8 cellular contexts compared by ENCODE assay signal in the genomic region with DNA sequence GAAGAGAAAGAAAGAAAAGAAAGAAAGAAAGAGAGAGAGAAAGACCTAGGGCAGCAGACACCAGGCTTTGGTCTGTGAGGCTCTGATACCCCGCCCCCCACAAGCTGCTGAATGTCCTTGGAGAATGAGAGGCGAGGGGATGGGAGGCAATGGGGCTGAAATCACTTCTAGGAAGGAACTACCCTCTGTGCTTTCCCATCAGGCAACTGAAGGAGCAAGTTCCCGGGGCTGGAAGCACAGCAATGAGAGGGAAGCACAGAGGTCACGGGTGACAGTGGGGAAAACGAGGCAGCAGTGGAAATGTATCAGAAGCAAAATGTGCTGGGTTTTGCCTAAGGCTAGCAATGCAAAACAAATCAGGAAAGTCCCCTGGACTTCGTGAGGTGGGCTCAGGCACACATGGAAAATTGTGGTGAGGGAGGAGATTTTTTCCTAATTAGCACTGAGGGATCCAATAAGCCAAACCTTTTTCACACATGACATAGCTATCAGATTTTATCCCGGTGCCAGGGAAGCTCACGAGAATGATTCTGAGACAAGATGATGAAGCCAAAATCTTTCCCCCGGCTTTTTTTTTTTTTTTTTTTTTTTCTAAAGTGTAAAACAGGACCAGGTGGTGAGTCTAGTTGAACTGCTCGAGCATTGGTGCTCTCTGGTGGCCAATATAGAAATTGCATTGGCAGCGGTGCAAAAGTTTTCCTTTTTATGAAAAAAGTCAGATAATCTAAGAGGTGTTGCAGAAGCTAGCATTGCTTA. TPM values are rescaled to one million over a fixed set of nuclear protein-coding genes. Genes with fewer than 3 reads are reported as not detected.
DNase-seq lines count a peak whose midpoint lies in the region; ATAC-seq and TF ChIP-seq lines count a peak whose summit lies in the region.

No MANE protein-coding gene starts in this region.

- H3K27ac ChIP-seq in right cardiac atrium (ENCODE audit: low read length) = no peak overlapping the region

- no peaks in the 10 kb centered on the region for H3K4me1 ChIP-seq in Loucy (ENCODE audit: insufficient read depth, low read length, poor library complexity, severe bottlenecking)
- H3K4me1 ChIP-seq in right cardiac atrium (ENCODE audit: control insufficient read depth, insufficient read depth, low read length) = no peaks in the 10 kb centered on the region

- TF ChIP-seq CTCF in Loucy (conservative IDR thresholded peaks at IDR 0.05; ENCODE audit: low read length) = peak; percentile 88

- H3K4me2 ChIP-seq in Loucy (ENCODE audit: low read depth, low read length, poor library complexity, severe bottlenecking) = no peak overlapping the region

- peak; percentile 85 for DNase-seq in ELR (ENCODE audit: low read depth)
- peak; percentile 56 for DNase-seq in T follicular helper cell (ENCODE audit: low read depth)
- DNase-seq in amniotic epithelial cell (ENCODE audit: low read depth) = peak; percentile 67
- DNase-seq in right cardiac atrium = peak; percentile 31 to 72 (median 70)
- peak; percentile 79 for DNase-seq in sciatic nerve (ENCODE audit: low spot score)

- intact Hi-C loops in right cardiac atrium (cut with DNase I) = loop anchor here (1.0 to 10.0 kb wide), 5 partner anchors 80 to 248 kb away; a partner anchor contains a TSS
- intact Hi-C loops in sciatic nerve (cut with DNase I) = loop anchor here (5.0 kb wide), 1 partner anchor 247 kb away; no protein-coding TSS in a partner anchor

- H3K4me3 ChIP-seq in Loucy (ENCODE audit: low read length, poor library complexity, severe bottlenecking) (no peak overlapping the region), right cardiac atrium (ENCODE audit: low read length) (no peak overlapping the region)

- no peaks in the 10 kb centered on the region for H3K36me3 ChIP-seq in Loucy (ENCODE audit: insufficient read depth, low read length)

- 21% methylated on average over 11 of the region's 11 CpGs for WGBS in right cardiac atrium

- no peaks in the 10 kb centered on the region for H3K27me3 ChIP-seq in Loucy (ENCODE audit: insufficient read depth, low read length, poor library complexity, severe bottlenecking)
- H3K27me3 ChIP-seq in right cardiac atrium (ENCODE audit: control insufficient read depth, insufficient read depth) = no peaks in the 10 kb centered on the region

- ATAC-seq in right cardiac atrium (peak; percentile 27 to 51), sciatic nerve (peak; percentile 82), HG03280 (IDR thresholded peaks at IDR 0.05; ENCODE audit: unreplicated experiment) (no peak), HG02852 (IDR thresholded peaks at IDR 0.05; ENCODE audit: unreplicated experiment) (no peak)

- no peaks in the 10 kb centered on the region for H3K9me2 ChIP-seq in Loucy (replicated peaks; ENCODE audit: low read depth, low read length)

- peaks cover 1% of the 10 kb centered on the region; the same call in 1 of the 2 replicates for H3K9me3 ChIP-seq in Loucy (ENCODE audit: insufficient read depth, low read depth, low read length)
- no peaks in the 10 kb centered on the region for H3K9me3 ChIP-seq in right cardiac atrium (ENCODE audit: control insufficient read depth, low read length)

- H3F3A ChIP-seq in Loucy (ENCODE audit: low read depth) = no peaks in the 10 kb centered on the region

- no peaks in the 10 kb centered on the region for H3K79me2 ChIP-seq in Loucy (ENCODE audit: insufficient read depth, low read length)

- no peaks in the 10 kb centered on the region for H4K20me1 ChIP-seq in Loucy (ENCODE audit: insufficient read depth, low read length, poor library complexity, severe bottlenecking)

- H2AFZ ChIP-seq in Loucy (ENCODE audit: low read length) = peak overlapping the region; percentile 30; the same call in 1 of the 2 replicates

- no peak overlapping the region for H3K9ac ChIP-seq in Loucy (ENCODE audit: low read depth, low read length, poor library complexity, severe bottlenecking)

RNA-seq across cellular contexts. Expression of a gene that starts 16.8 kb away (rescaled TPM):
- total RNA-seq in right cardiac atrium (10 to 100 TPM; 37.3 to 44.1 (median 38.5) TPM), sciatic nerve (26.5 TPM)
- 10.8 TPM for polyA plus RNA-seq in right cardiac atrium

Comparison
In these comparisons a context has a peak if more than half of its experiments do, and no peak if none do; other contexts are left out.
1. ATAC-seq: peak in right cardiac atrium (2 of 2) and sciatic nerve (single experiment); none in HG03280 (single experiment) and HG02852 (single experiment).
2. Peak in every context shown above with its lines, with median percentiles within 50 percentile points of each other: DNase-seq.